In genomic region chr22:26534874-26535470, GRCh38 we compare ENCODE assay signal across 1 cellular context.
TF ChIP-seq lines count a peak whose summit lies in the region.

No MANE protein-coding gene starts in this region.

TF ChIP-seq in K562, 482 proteins besides CTCF, POLR2A, EP300 and RAD21:
- no peak for TF ChIP-seq KHSRP (IDR thresholded peaks at IDR 0.05)
- TF ChIP-seq ZNF444 (CRISPR knock-in tag; IDR thresholded peaks at IDR 0.05): no peak
- 0 out of 2 replicates have a peak, but pooled peaks have one; percentile 13 for TF ChIP-seq ZNF316 (IDR thresholded peaks at IDR 0.05)
- no peak for TF ChIP-seq PCBP1 (IDR thresholded peaks at IDR 0.05; ENCODE audit: low read depth, low read length, poor library complexity, severe bottlenecking)
- peak; percentile 32; the same call in 1 of the 2 replicates for TF ChIP-seq MAFF (IDR thresholded peaks at IDR 0.05; ENCODE audit: low read length)
- TF ChIP-seq RUNX1 (IDR thresholded peaks at IDR 0.05; ENCODE audit: low read depth): no peak
